9 cellular contexts compared by ENCODE assay signal in the genomic region with DNA sequence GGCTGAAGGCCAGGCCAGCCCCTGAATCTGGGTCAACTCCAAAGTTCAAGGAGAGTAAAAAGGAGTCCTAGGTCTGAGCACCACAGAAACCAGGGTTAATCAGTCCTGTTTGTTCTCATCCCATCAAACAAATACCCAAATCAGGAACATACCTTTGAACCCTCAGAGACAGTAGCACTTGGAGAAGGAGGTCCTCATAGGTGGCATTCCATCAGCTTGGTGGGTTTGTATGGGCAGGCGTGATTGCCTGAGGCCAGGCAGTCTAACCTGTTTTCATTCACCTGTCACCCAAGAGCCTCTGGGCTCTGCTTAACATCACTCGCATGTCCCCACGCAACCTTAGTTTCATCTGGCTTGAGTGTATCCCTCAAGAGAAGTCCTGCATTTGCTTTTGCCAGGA.
"Had no signal": no experiment of that assay in that cellular context is flagged by ENCODE, and none has a peak within 500 bp of the region (broad histone marks: within the 10 kb centered on the region; RNA-seq: fewer than 3 reads in every experiment).

No MANE protein-coding gene starts in this region.

- H3K27ac ChIP-seq: GM23248, HL-60 had no signal

- H2AFZ ChIP-seq: GM23248 had no signal

- H3K4me3 ChIP-seq: GM23248, HAP-1, K562 had no signal

- ATAC-seq: HCT116, K562 had no signal

- H3K9ac ChIP-seq: GM23248 had no signal

- H3K4me1 ChIP-seq: HAP-1 had no signal

- H3K9me3 ChIP-seq: HAP-1 had no signal

- H3K36me3 ChIP-seq: HAP-1 had no signal

- FAIRE-seq: K562 had no signal

- DNase-seq: GM23248, GOT3, H7, HFFc6, IMR-90 had no signal
